ENCODE assay signal across 15 cellular contexts in the genomic region with DNA sequence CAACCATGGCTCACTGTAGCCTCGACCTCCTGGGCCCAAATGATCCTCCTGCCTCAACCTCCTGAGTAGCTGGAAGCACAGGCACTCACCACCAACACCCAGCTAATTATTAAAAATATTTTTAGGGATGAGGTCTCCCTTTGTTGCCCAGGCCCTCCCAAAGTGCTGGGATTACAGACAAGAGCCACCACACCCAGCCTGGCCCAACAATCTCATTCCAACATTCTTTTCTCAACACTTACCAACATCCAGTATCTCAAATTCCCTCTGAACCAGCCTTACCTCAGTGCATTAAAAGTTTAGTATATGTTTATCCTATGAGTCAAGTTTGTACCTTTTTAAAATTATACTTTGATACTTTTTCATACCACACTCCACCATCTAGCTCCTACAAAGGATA. TPM values are rescaled to one million over a fixed set of nuclear protein-coding genes. Genes with fewer than 3 reads are reported as not detected.
A peak's percentile ranks its signal among the peaks of the same experiment; 100 is the strongest.
DNase-seq lines count a peak whose midpoint lies in the region; ATAC-seq, FAIRE-seq and TF ChIP-seq lines count a peak whose summit lies in the region.
"Had no signal": no experiment of that assay in that cellular context is flagged by ENCODE, and none has a peak within 500 bp of the region (broad histone marks: within the 10 kb centered on the region; RNA-seq: fewer than 3 reads in every experiment).

No MANE protein-coding gene starts in this region.

- H3K9me3 ChIP-seq in right atrium auricular region (no peaks in the 10 kb centered on the region), vagina (no peaks in the 10 kb centered on the region), kidney (ENCODE audit: control insufficient read depth in 1 of 2, low read length in 2 of 2) (no peaks in the 10 kb centered on the region)

- peaks cover 24% of the 10 kb centered on the region for H3K36me3 ChIP-seq in right atrium auricular region
- H3K36me3 ChIP-seq in vagina: peaks cover 0 to 29% of the 10 kb centered on the region in 2 donors
- H3K36me3 ChIP-seq in kidney (ENCODE audit: control insufficient read depth in 1 of 2, insufficient read depth in 2 of 2, low read length in 2 of 2): peaks cover 2 to 7% of the 10 kb centered on the region in 2 donors

- H3K36me3 Mint-ChIP-seq in chondrocyte (ENCODE audit: low read depth): peaks cover 53% of the 10 kb centered on the region
- H3K36me3 Mint-ChIP-seq in nephron (ENCODE audit: low read depth): peaks cover 70% of the 10 kb centered on the region

- H3K4me1 ChIP-seq in right atrium auricular region (peaks cover 0 to 71% of the 10 kb centered on the region in 2 donors), vagina (peaks cover 95% of the 10 kb centered on the region), kidney (ENCODE audit: control insufficient read depth in 1 of 2, insufficient read depth in 1 of 2, low read depth in 1 of 2, low read length in 2 of 2) (peaks cover 5 to 13% of the 10 kb centered on the region in 2 donors)

- H3K4me1 Mint-ChIP-seq in chondrocyte (ENCODE audit: low read depth) (peaks cover 94% of the 10 kb centered on the region), nephron (peaks cover 76% of the 10 kb centered on the region)
- H3K4me1 Mint-ChIP-seq: activated naive CD4-positive, alpha-beta T cell treated with anti-CD3 and anti-CD28 coated beads, Interleukin-2, amount 50 U/mL, for 24 hours had no signal

- H3K27ac ChIP-seq in right atrium auricular region: peak overlapping the region; percentile 79 to 80
- peak overlapping the region; percentile 85 for H3K27ac ChIP-seq in vagina
- H3K27ac ChIP-seq in kidney (ENCODE audit: low read depth in 2 of 2, low read length in 2 of 2): no peak overlapping the region

- intact Hi-C loops in left cardiac atrium (cut with DNase I): no loop called here
- intact Hi-C loops in vagina (cut with DNase I): no loop called here
- intact Hi-C loops in kidney (cut with DNase I): no loop called here

- H3K27ac Mint-ChIP-seq in chondrocyte (ENCODE audit: unreplicated experiment) (peak overlapping the region; percentile 99), nephron (peak overlapping the region; percentile 7 to 91 (median 50))
- H3K27ac Mint-ChIP-seq: activated CD4-positive, alpha-beta T cell treated with anti-CD3 and anti-CD28 coated beads, Interleukin-2, amount 10 ng/mL, durations not matched to agents 7 days and 5 days; activated naive CD4-positive, alpha-beta T cell treated with anti-CD3 and anti-CD28 coated beads, Interleukin-2, amount 50 U/mL, for 24 hours; naive B cell; T-cell had no signal

- TF ChIP-seq POLR2A in vagina (IDR thresholded peaks at IDR 0.05): no peak

- DNase-seq in right atrium auricular region (ENCODE audit: low spot score) (no peak), left cardiac atrium (no peak), chondrocyte (ENCODE audit: low spot score) (no peak), vagina (ENCODE audit: extremely low spot score in 2 of 2) (no peak), H4 (ENCODE audit: low spot score) (no peak), RCC 7860 (ENCODE audit: low spot score) (no peak), kidney (no peak)
- DNase-seq: activated CD4-positive, alpha-beta T cell treated with anti-CD3 and anti-CD28 coated beads, Interleukin-2, amount 10 ng/mL, durations not matched to agents 7 days and 5 days; GDM1; naive B cell; NCI-H1092; NCI-H524 treated with DMSO at 0.1 percent for 48 hours; T-cell had no signal

- H3K4me3 ChIP-seq in right atrium auricular region: no peak overlapping the region
- H3K4me3 ChIP-seq in vagina: no peak overlapping the region
- no peak overlapping the region for H3K4me3 ChIP-seq in kidney (ENCODE audit: low read length in 2 of 2)

- H3K27me3 ChIP-seq in right atrium auricular region: no peaks in the 10 kb centered on the region
- no peaks in the 10 kb centered on the region for H3K27me3 ChIP-seq in vagina

- no peak for FAIRE-seq in RCC 7860 (lab: Jason Lieb, UNC)
- FAIRE-seq in kidney (lab: Jason Lieb, UNC): no peak

- TF ChIP-seq CTCF in right atrium auricular region (IDR thresholded peaks at IDR 0.05) (no peak), chondrocyte (IDR thresholded peaks at IDR 0.05) (no peak), nephron (IDR thresholded peaks at IDR 0.05; ENCODE audit: unreplicated experiment in 3 of 3) (no peak), vagina (IDR thresholded peaks at IDR 0.05) (no peak), kidney (IDR thresholded peaks at IDR 0.05; ENCODE audit: borderline replicate concordance, extremely low read depth, insufficient read depth) (no peak)

- no peaks in the 10 kb centered on the region for H3K9me3 Mint-ChIP-seq in chondrocyte (ENCODE audit: low read depth)
- H3K9me3 Mint-ChIP-seq in nephron: no peaks in the 10 kb centered on the region
- H3K9me3 Mint-ChIP-seq: activated CD4-positive, alpha-beta T cell treated with anti-CD3 and anti-CD28 coated beads, Interleukin-2, amount 10 ng/mL, durations not matched to agents 7 days and 5 days; activated naive CD4-positive, alpha-beta T cell treated with anti-CD3 and anti-CD28 coated beads, Interleukin-2, amount 50 U/mL, for 24 hours; T-cell had no signal

- H3K4me3 Mint-ChIP-seq in chondrocyte (ENCODE audit: unreplicated experiment): peak overlapping the region; percentile 29
- H3K4me3 Mint-ChIP-seq in nephron: no peak overlapping the region
- H3K4me3 Mint-ChIP-seq: activated CD4-positive, alpha-beta T cell treated with anti-CD3 and anti-CD28 coated beads, Interleukin-2, amount 10 ng/mL, durations not matched to agents 7 days and 5 days; activated naive CD4-positive, alpha-beta T cell treated with anti-CD3 and anti-CD28 coated beads, Interleukin-2, amount 50 U/mL, for 24 hours; naive B cell; T-cell had no signal

- H3K9ac ChIP-seq in kidney (ENCODE audit: low read length in 2 of 2): no peak overlapping the region

- ATAC-seq in left cardiac atrium: no peak
- ATAC-seq: T-cell had no signal

- H3K27me3 Mint-ChIP-seq in chondrocyte (ENCODE audit: low read depth) (no peaks in the 10 kb centered on the region), nephron (ENCODE audit: low read depth) (peaks cover 6% of the 10 kb centered on the region)
- H3K27me3 Mint-ChIP-seq: activated CD4-positive, alpha-beta T cell treated with anti-CD3 and anti-CD28 coated beads, Interleukin-2, amount 10 ng/mL, durations not matched to agents 7 days and 5 days; activated naive CD4-positive, alpha-beta T cell treated with anti-CD3 and anti-CD28 coated beads, Interleukin-2, amount 50 U/mL, for 24 hours; naive B cell had no signal

RNA-seq across cellular contexts. Expression of gene ANXA2, which starts 25.0 kb away (rescaled TPM):
- 100 to 1,000 TPM; 214 to 388 TPM for total RNA-seq in right atrium auricular region
- total RNA-seq in left cardiac atrium: 100 to 1,000 TPM; 337 to 435 TPM
- 2,649 to 2,819 TPM (median 2,779 TPM) in 3 replicates for total RNA-seq in chondrocyte
- total RNA-seq in vagina: 1,230 TPM
- 2,749 and 2,975 TPM in 2 replicates for total RNA-seq in H4 (2014; rRNA removed; shearing (Covaris generic))
- total RNA-seq in kidney: 867 TPM
- polyA plus RNA-seq in kidney (ENCODE audit: insufficient read depth, low read depth, low replicate concordance): 383 TPM

Comparison
In these comparisons a context has a peak if more than half of its experiments do, and no peak if none do; other contexts are left out.
1. H3K27ac ChIP-seq: peak in right atrium auricular region (2 of 2) and vagina (single experiment); none in kidney (0 of 2).